ENCODE assay signal across 8 cellular contexts in the genomic region with DNA sequence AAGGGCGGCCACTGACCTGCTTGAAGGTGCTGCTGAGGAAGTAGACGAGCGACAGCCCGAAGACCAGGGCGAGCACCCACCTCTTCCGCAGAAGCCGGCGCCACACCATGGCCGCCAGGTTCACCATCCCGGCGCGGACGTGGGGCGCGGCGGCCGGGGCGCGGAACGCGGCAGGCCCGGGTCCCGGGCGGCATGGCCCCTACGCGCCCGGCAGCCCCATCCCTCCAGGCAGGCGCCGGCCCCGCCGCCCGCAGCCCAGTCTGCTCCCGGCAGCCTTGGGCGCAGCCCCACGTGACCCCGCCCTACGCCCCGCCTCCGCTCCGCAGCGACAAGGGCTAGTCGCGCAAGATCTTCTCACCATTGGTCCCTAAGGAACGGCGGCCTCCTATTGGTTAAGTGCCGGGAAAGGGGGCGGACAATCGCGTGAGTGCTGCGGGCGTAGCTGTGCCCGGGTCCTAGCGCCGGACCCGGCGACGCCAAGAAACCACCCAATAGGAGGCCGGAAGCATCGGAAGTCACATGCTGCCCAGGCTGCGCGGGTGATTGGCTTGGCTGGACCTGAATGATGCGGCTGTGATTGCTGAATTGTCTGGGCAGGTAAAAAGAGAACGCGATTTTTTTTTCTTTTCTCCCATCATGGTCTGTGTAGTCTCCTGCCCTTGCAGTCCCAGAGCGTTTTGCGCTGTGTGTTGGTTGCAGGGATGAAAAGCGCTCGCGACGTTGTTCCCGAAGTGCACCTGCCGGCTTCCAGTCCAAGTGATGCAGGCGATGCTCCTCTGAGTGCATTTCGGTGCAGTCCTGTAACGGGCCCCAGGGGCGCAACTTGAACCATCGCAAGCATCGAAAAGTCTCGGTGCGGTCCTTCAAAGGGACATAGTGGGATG. TPM values are rescaled to one million over a fixed set of nuclear protein-coding genes. Genes with fewer than 3 reads are reported as not detected.
DNase-seq lines count a peak whose midpoint lies in the region; ATAC-seq, FAIRE-seq and TF ChIP-seq lines count a peak whose summit lies in the region.

A gene with protein sequence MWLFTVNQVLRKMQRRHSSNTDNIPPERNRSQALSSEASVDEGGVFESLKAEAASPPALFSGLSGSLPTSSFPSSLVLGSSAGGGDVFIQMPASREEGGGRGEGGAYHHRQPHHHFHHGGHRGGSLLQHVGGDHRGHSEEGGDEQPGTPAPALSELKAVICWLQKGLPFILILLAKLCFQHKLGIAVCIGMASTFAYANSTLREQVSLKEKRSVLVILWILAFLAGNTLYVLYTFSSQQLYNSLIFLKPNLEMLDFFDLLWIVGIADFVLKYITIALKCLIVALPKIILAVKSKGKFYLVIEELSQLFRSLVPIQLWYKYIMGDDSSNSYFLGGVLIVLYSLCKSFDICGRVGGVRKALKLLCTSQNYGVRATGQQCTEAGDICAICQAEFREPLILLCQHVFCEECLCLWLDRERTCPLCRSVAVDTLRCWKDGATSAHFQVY (plus strand): TSS at position 542 of the 884 bp plus-strand sequence. CDS start 2,183 bp downstream, outside the sequence.
A gene with protein sequence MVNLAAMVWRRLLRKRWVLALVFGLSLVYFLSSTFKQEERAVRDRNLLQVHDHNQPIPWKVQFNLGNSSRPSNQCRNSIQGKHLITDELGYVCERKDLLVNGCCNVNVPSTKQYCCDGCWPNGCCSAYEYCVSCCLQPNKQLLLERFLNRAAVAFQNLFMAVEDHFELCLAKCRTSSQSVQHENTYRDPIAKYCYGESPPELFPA (minus strand): TSS at position 296 of the 884 bp plus-strand sequence. CDS start 169 bp downstream, at position 127.

- H3K4me1 ChIP-seq in smooth muscle cell (ENCODE audit: low read depth): peaks cover 6% of the 10 kb centered on the region

- POLR2A ChIA-PET in AG04449 (lab: Yijun Ruan, JAX): interaction anchor here (0.6 kb wide), 3 partner anchors 10 to 254 kb away, joined by 3 to 5 read pairs (median 3); no protein-coding TSS in a partner anchor

- no peak for FAIRE-seq in bronchial epithelial cell (lab: Jason Lieb, UNC)

- DNase-seq in AG04449 (ENCODE audit: low read depth, low spot score) (peak; percentile 96), NCI-H2196 (lab: John Stamatoyannopoulos, UW; ENCODE audit: unreplicated experiment) (peak; percentile 98), WERI-Rb-1 (peak; percentile 99), bronchial epithelial cell (ENCODE audit: low read depth) (peak; percentile 96), iPS-NIHi7 (ENCODE audit: extremely low spot score) (peak; percentile 100), smooth muscle cell (lab: John Stamatoyannopoulos, UW; ENCODE audit: unreplicated experiment) (peak; percentile 89)

- H3K9ac ChIP-seq in smooth muscle cell (ENCODE audit: low read depth): peak within 1 kb of the TSS; percentile 72

- H3K9me3 ChIP-seq in WERI-Rb-1 (ENCODE audit: severe bottlenecking): no peaks in the 10 kb centered on the region
- no peaks in the 10 kb centered on the region for H3K9me3 ChIP-seq in smooth muscle cell (replicated peaks; ENCODE audit: low read depth)

- ATAC-seq in GM18868 (IDR thresholded peaks at IDR 0.05; ENCODE audit: unreplicated experiment) (peak; percentile 97), HG03108 (IDR thresholded peaks at IDR 0.05; ENCODE audit: unreplicated experiment) (peak; percentile 97)

- H3F3A ChIP-seq in smooth muscle cell (ENCODE audit: low read depth): no peaks in the 10 kb centered on the region

- peaks cover 20% of the 10 kb centered on the region for H3K79me2 ChIP-seq in smooth muscle cell (ENCODE audit: low read depth)

- H3K27ac ChIP-seq in WERI-Rb-1 (peak within 1 kb of the TSS; percentile 59), smooth muscle cell (ENCODE audit: low read depth) (no peak within 1 kb of the TSS)

- peak within 1 kb of the TSS; percentile 89 for H2AFZ ChIP-seq in smooth muscle cell (ENCODE audit: low read depth)

- H3K4me3 ChIP-seq in AG04449 (ENCODE audit: low read depth, low read length) (peak within 1 kb of the TSS; percentile 91), WERI-Rb-1 (ENCODE audit: low read depth, low read length) (peak within 1 kb of the TSS; percentile 84), bronchial epithelial cell (ENCODE audit: low read depth, low read length) (peak within 1 kb of the TSS; percentile 91), smooth muscle cell (peak within 1 kb of the TSS; percentile 75)

- peaks cover 41% of the 10 kb centered on the region for H3K36me3 ChIP-seq in WERI-Rb-1
- peaks cover 7% of the 10 kb centered on the region for H3K36me3 ChIP-seq in bronchial epithelial cell (ENCODE audit: control insufficient read depth, insufficient read depth, low read length)
- no peaks in the 10 kb centered on the region for H3K36me3 ChIP-seq in smooth muscle cell (ENCODE audit: low read depth)

- WGBS in smooth muscle cell (ENCODE audit: low lambda C conversion rate): under 1% methylated on average over 65 of the region's 80 CpGs

- H3K27me3 ChIP-seq in WERI-Rb-1 (ENCODE audit: insufficient read depth, low read depth, severe bottlenecking) (no peaks in the 10 kb centered on the region), bronchial epithelial cell (ENCODE audit: control insufficient read depth, insufficient read depth, low read length) (no peaks in the 10 kb centered on the region), smooth muscle cell (ENCODE audit: low read depth) (no peaks in the 10 kb centered on the region)

- TF ChIP-seq CTCF in AG04449 (IDR thresholded peaks at IDR 0.05; ENCODE audit: insufficient read depth, low read length, missing control alignments): no peak
- TF ChIP-seq CTCF in WERI-Rb-1 (IDR thresholded peaks at IDR 0.05; ENCODE audit: low read depth, low read length): no peak
- TF ChIP-seq CTCF in bronchial epithelial cell (IDR thresholded peaks at IDR 0.05; ENCODE audit: insufficient read depth, low read length, severe bottlenecking): peak; percentile 12
- TF ChIP-seq CTCF in smooth muscle cell (IDR thresholded peaks at IDR 0.05; ENCODE audit: borderline replicate concordance, insufficient read depth, poor library complexity, severe bottlenecking): no peak

- peaks cover 8% of the 10 kb centered on the region for H4K20me1 ChIP-seq in smooth muscle cell (ENCODE audit: low read depth)

- CTCF ChIA-PET in AG04449 (lab: Yijun Ruan, JAX): no interaction called here

- H3K4me2 ChIP-seq in smooth muscle cell: peak within 1 kb of the TSS; percentile 98

RNA-seq across cellular contexts. Expression of the first gene that starts in this region (rescaled TPM):
- total RNA-seq in bronchial epithelial cell (0.26 TPM in 2 replicates), smooth muscle cell (1.4 and 2.0 TPM in 2 replicates)
- 2.1 and 2.4 TPM in 2 replicates for polyA plus RNA-seq in smooth muscle cell

RNA-seq across cellular contexts. Expression of the second gene that starts in this region (rescaled TPM):
- 27.8 and 29.7 TPM in 2 replicates for total RNA-seq in bronchial epithelial cell
- total RNA-seq in smooth muscle cell: 25.8 and 28.5 TPM in 2 replicates
- 19.0 and 21.3 TPM in 2 replicates for polyA plus RNA-seq in smooth muscle cell
